Comparison of ENCODE assay signal across 22 cellular contexts in genomic region chr1:168392958-168393357, GRCh38.
DNase-seq lines count a peak whose midpoint lies in the region; ATAC-seq and TF ChIP-seq lines count a peak whose summit lies in the region.
"Had no signal": no experiment of that assay in that cellular context is flagged by ENCODE, and none has a peak within 500 bp of the region (broad histone marks: within the 10 kb centered on the region; RNA-seq: fewer than 3 reads in every experiment).

No MANE protein-coding gene starts in this region.

- H4K20me1 ChIP-seq in smooth muscle cell (ENCODE audit: low read depth), result no peaks in the 10 kb centered on the region
- H4K20me1 ChIP-seq: BLaER1 treated with 17β-estradiol and CSF1 and Interleukin-3, amounts not matched to agents 10 nM and 100 nM had no signal

- H3K27me3 ChIP-seq in smooth muscle cell (ENCODE audit: low read depth), result no peaks in the 10 kb centered on the region
- H3K27me3 ChIP-seq: BLaER1 treated with 17β-estradiol and CSF1 and Interleukin-3, amounts not matched to agents 10 nM and 100 nM; body of pancreas; esophagus muscularis mucosa; pancreas had no signal

- no peak overlapping the region for H3K9ac ChIP-seq in smooth muscle cell (ENCODE audit: low read depth)
- H3K9ac ChIP-seq: BLaER1 treated with 17β-estradiol and CSF1 and Interleukin-3, amounts not matched to agents 10 nM and 100 nM had no signal

- H3K36me3 Mint-ChIP-seq in activated CD8-positive, alpha-beta T cell treated with anti-CD3 and anti-CD28 coated beads, Interleukin-2, amount 10 ng/mL, durations not matched to agents 7 days and 5 days (ENCODE audit: low read depth), result no peaks in the 10 kb centered on the region
- no peaks in the 10 kb centered on the region for H3K36me3 Mint-ChIP-seq in activated CD8-positive, alpha-beta T cell treated with anti-CD3 and anti-CD28 coated beads for 36 hours (ENCODE audit: low read depth)

- H3F3A ChIP-seq in smooth muscle cell (ENCODE audit: low read depth), result no peaks in the 10 kb centered on the region

- H3K27ac ChIP-seq in smooth muscle cell (ENCODE audit: low read depth), result no peak overlapping the region
- H3K27ac ChIP-seq: BLaER1 treated with 17β-estradiol and CSF1 and Interleukin-3, amounts not matched to agents 10 nM and 100 nM; esophagus muscularis mucosa had no signal

- no peak for TF ChIP-seq CTCF in activated CD8-positive, alpha-beta T cell treated with anti-CD3 and anti-CD28 coated beads for 36 hours (IDR thresholded peaks at IDR 0.05)
- TF ChIP-seq CTCF in fibroblast of the aortic adventitia (IDR thresholded peaks at IDR 0.05; ENCODE audit: insufficient read depth, low read length) (no peak), smooth muscle cell (IDR thresholded peaks at IDR 0.05; ENCODE audit: borderline replicate concordance, insufficient read depth, poor library complexity, severe bottlenecking) (no peak)

- no peaks in the 10 kb centered on the region for H3K9me3 Mint-ChIP-seq in activated CD8-positive, alpha-beta T cell treated with anti-CD3 and anti-CD28 coated beads, Interleukin-2, amount 10 ng/mL, durations not matched to agents 7 days and 5 days (ENCODE audit: insufficient read depth)
- no peaks in the 10 kb centered on the region for H3K9me3 Mint-ChIP-seq in activated CD8-positive, alpha-beta T cell treated with anti-CD3 and anti-CD28 coated beads for 36 hours
- H3K9me3 Mint-ChIP-seq: activated CD4-positive, alpha-beta memory T cell treated with anti-CD3 and anti-CD28 coated beads, Interleukin-2, amount 10 ng/mL, durations not matched to agents 7 days and 5 days; nephron had no signal

- H3K4me1 ChIP-seq in smooth muscle cell (ENCODE audit: low read depth), result no peaks in the 10 kb centered on the region
- H3K4me1 ChIP-seq: BLaER1 treated with 17β-estradiol and CSF1 and Interleukin-3, amounts not matched to agents 10 nM and 100 nM; body of pancreas had no signal

- H3K27me3 Mint-ChIP-seq in activated CD8-positive, alpha-beta T cell treated with anti-CD3 and anti-CD28 coated beads, Interleukin-2, amount 10 ng/mL, durations not matched to agents 7 days and 5 days (ENCODE audit: low read depth), result peaks cover 16% of the 10 kb centered on the region
- H3K27me3 Mint-ChIP-seq in activated CD8-positive, alpha-beta T cell treated with anti-CD3 and anti-CD28 coated beads for 36 hours, result peaks cover 3% of the 10 kb centered on the region

- H3K4me1 Mint-ChIP-seq in activated CD8-positive, alpha-beta T cell treated with anti-CD3 and anti-CD28 coated beads, Interleukin-2, amount 10 ng/mL, durations not matched to agents 7 days and 5 days (ENCODE audit: low read depth), result peaks cover 8% of the 10 kb centered on the region
- peaks cover 13% of the 10 kb centered on the region for H3K4me1 Mint-ChIP-seq in activated CD8-positive, alpha-beta T cell treated with anti-CD3 and anti-CD28 coated beads for 36 hours (ENCODE audit: low read depth)

- no peak overlapping the region for H3K27ac Mint-ChIP-seq in activated CD8-positive, alpha-beta T cell treated with anti-CD3 and anti-CD28 coated beads, Interleukin-2, amount 10 ng/mL, durations not matched to agents 7 days and 5 days
- no peak overlapping the region for H3K27ac Mint-ChIP-seq in activated CD8-positive, alpha-beta T cell treated with anti-CD3 and anti-CD28 coated beads for 36 hours
- H3K27ac Mint-ChIP-seq: nephron had no signal

- H3K4me3 ChIP-seq in fibroblast of the aortic adventitia (ENCODE audit: low read depth, low read length) (no peak overlapping the region), smooth muscle cell (no peak overlapping the region)
- H3K4me3 ChIP-seq: BLaER1 treated with 17β-estradiol and CSF1 and Interleukin-3, amounts not matched to agents 10 nM and 100 nM; body of pancreas; esophagus muscularis mucosa; pancreas had no signal

- H2AFZ ChIP-seq in smooth muscle cell (ENCODE audit: low read depth), result no peak overlapping the region

- no peaks in the 10 kb centered on the region for H3K79me2 ChIP-seq in smooth muscle cell (ENCODE audit: low read depth)

- H3K9me3 ChIP-seq in smooth muscle cell (replicated peaks; ENCODE audit: low read depth), result no peaks in the 10 kb centered on the region
- H3K9me3 ChIP-seq: BLaER1 treated with 17β-estradiol and CSF1 and Interleukin-3, amounts not matched to agents 10 nM and 100 nM; body of pancreas; esophagus muscularis mucosa; pancreas had no signal

- ATAC-seq in activated CD8-positive, alpha-beta T cell treated with anti-CD3 and anti-CD28 coated beads, Interleukin-2, amount 10 ng/mL, durations not matched to agents 7 days and 5 days, result no peak
- ATAC-seq in activated CD8-positive, alpha-beta T cell treated with anti-CD3 and anti-CD28 coated beads for 36 hours, result no peak
- ATAC-seq in HG02970 (IDR thresholded peaks at IDR 0.05; ENCODE audit: low FRiP score, unreplicated experiment) (no peak), HG02759 (IDR thresholded peaks at IDR 0.05; ENCODE audit: unreplicated experiment) (no peak)
- ATAC-seq: right cardiac atrium had no signal

- peak; percentile 15 for DNase-seq in activated CD8-positive, alpha-beta T cell treated with anti-CD3 and anti-CD28 coated beads, Interleukin-2, amount 10 ng/mL, durations not matched to agents 7 days and 5 days
- DNase-seq in activated CD8-positive, alpha-beta T cell treated with anti-CD3 and anti-CD28 coated beads for 36 hours, result no peak
- DNase-seq in OCI-M1 (lab: John Stamatoyannopoulos, UW), result peak; percentile 36
- DNase-seq in fibroblast of the aortic adventitia (ENCODE audit: low read depth), result peak; percentile 16
- no peak for DNase-seq in smooth muscle cell (lab: John Stamatoyannopoulos, UW; ENCODE audit: unreplicated experiment)
- DNase-seq in SKM-1 treated with dmso at 0.1 percent for 144 hours (lab: John Stamatoyannopoulos, UW; ENCODE audit: unreplicated experiment), result no peak
- DNase-seq: activated CD4-positive, alpha-beta memory T cell treated with anti-CD3 and anti-CD28 coated beads, Interleukin-2, amount 10 ng/mL, durations not matched to agents 7 days and 5 days; activated gamma-delta T cell treated with Interleukin-2 at 50 U/mL for 16 hours; Calu3; effector memory CD4-positive, alpha-beta T cell; MM.1S; NCI-H146; pancreas; SW 1271; trophoblast cell had no signal

- peak overlapping the region; percentile 23 for H3K4me2 ChIP-seq in smooth muscle cell
- H3K4me2 ChIP-seq: BLaER1 treated with 17β-estradiol and CSF1 and Interleukin-3, amounts not matched to agents 10 nM and 100 nM had no signal

- 57% methylated on average over 2 of the region's 2 CpGs for WGBS in smooth muscle cell (ENCODE audit: low lambda C conversion rate)

- no peak overlapping the region for H3K4me3 Mint-ChIP-seq in activated CD8-positive, alpha-beta T cell treated with anti-CD3 and anti-CD28 coated beads, Interleukin-2, amount 10 ng/mL, durations not matched to agents 7 days and 5 days
- no peak overlapping the region for H3K4me3 Mint-ChIP-seq in activated CD8-positive, alpha-beta T cell treated with anti-CD3 and anti-CD28 coated beads for 36 hours
- H3K4me3 Mint-ChIP-seq: activated CD4-positive, alpha-beta memory T cell treated with anti-CD3 and anti-CD28 coated beads, Interleukin-2, amount 10 ng/mL, durations not matched to agents 7 days and 5 days; nephron had no signal

- CTCF ChIA-PET in activated CD8-positive, alpha-beta T cell treated with anti-CD3 and anti-CD28 coated beads, Interleukin-2, amount 10 ng/mL, durations not matched to agents 7 days and 5 days (lab: Charles Lee), result no interaction called here
- CTCF ChIA-PET in activated CD8-positive, alpha-beta T cell treated with anti-CD3 and anti-CD28 coated beads for 36 hours (lab: Charles Lee), result interaction anchor here (1.3 kb wide), 2 partner anchors 12 to 51 kb away, joined by 4 to 5 read pairs; no protein-coding TSS in a partner anchor

- H3K36me3 ChIP-seq in smooth muscle cell (ENCODE audit: low read depth), result no peaks in the 10 kb centered on the region
- H3K36me3 ChIP-seq: BLaER1 treated with 17β-estradiol and CSF1 and Interleukin-3, amounts not matched to agents 10 nM and 100 nM; esophagus muscularis mucosa; pancreas had no signal

- POLR2A ChIA-PET in activated CD8-positive, alpha-beta T cell treated with anti-CD3 and anti-CD28 coated beads, Interleukin-2, amount 10 ng/mL, durations not matched to agents 7 days and 5 days (lab: Charles Lee), result interaction anchor here (0.8 to 1.3 kb wide), 2 partner anchors 16 to 50 kb away, joined by 3 to 6 read pairs; no protein-coding TSS in a partner anchor
- POLR2A ChIA-PET in activated CD8-positive, alpha-beta T cell treated with anti-CD3 and anti-CD28 coated beads for 36 hours (lab: Charles Lee), result no interaction called here

- intact Hi-C loops in activated CD8-positive, alpha-beta T cell treated with anti-CD3 and anti-CD28 coated beads for 36 hours (cut with micrococcal nuclease), result no loop called here

Comparison
In these comparisons a context has a peak if more than half of its experiments do, and no peak if none do; other contexts are left out.
1. DNase-seq: peak in activated CD8-positive, alpha-beta T cell treated with anti-CD3 and anti-CD28 coated beads, Interleukin-2, amount 10 ng/mL, durations not matched to agents 7 days and 5 days (single experiment), OCI-M1 (single experiment) and fibroblast of the aortic adventitia (single experiment); none in activated CD8-positive, alpha-beta T cell treated with anti-CD3 and anti-CD28 coated beads for 36 hours (single experiment), smooth muscle cell (single experiment) and SKM-1 treated with dmso at 0.1 percent for 144 hours (single experiment).